15 cellular contexts compared by ENCODE assay signal in genomic region chr2:190860985-190861721, GRCh38. TPM values are rescaled to one million over a fixed set of nuclear protein-coding genes. Genes with fewer than 3 reads are reported as not detected.
DNase-seq lines count a peak whose midpoint lies in the region; ATAC-seq and TF ChIP-seq lines count a peak whose summit lies in the region.
"Had no signal": no experiment of that assay in that cellular context is flagged by ENCODE, and none has a peak within 500 bp of the region (broad histone marks: within the 10 kb centered on the region; RNA-seq: fewer than 3 reads in every experiment).

No MANE protein-coding gene starts in this region.

- no peak for ATAC-seq in activated naive CD4-positive, alpha-beta T cell treated with anti-CD3 and anti-CD28 coated beads, Interleukin-2, amount 50 U/mL, for 72 hours
- ATAC-seq in HG02759 (IDR thresholded peaks at IDR 0.05; ENCODE audit: unreplicated experiment), result no peak
- ATAC-seq: activated CD8-positive, alpha-beta memory T cell treated with anti-CD3 and anti-CD28 coated beads, Interleukin-2, amount 10 ng/mL, durations not matched to agents 7 days and 5 days had no signal

- peak overlapping the region; percentile 76 to 85 for H3K27ac ChIP-seq in ascending aorta
- H3K27ac ChIP-seq: transverse colon had no signal

- H3K9me3 Mint-ChIP-seq in activated naive CD4-positive, alpha-beta T cell treated with anti-CD3 and anti-CD28 coated beads, Interleukin-2, amount 50 U/mL, for 72 hours, result peaks cover 5 to 25% of the 10 kb centered on the region in 2 donors

- no peak for DNase-seq in activated naive CD4-positive, alpha-beta T cell treated with anti-CD3 and anti-CD28 coated beads, Interleukin-2, amount 50 U/mL, for 72 hours (ENCODE audit: low spot score in 2 of 2)
- no peak for DNase-seq in activated naive CD4-positive, alpha-beta T cell treated with anti-CD3 and anti-CD28 coated beads, Interleukin-2, amount 50 U/mL, for 16 hours
- DNase-seq in ascending aorta (ENCODE audit: low spot score in 2 of 2), result no peak
- DNase-seq in iPS-NIHi11 (ENCODE audit: low spot score), result peak; percentile 57
- no peak for DNase-seq in germinal center (ENCODE audit: low spot score)
- DNase-seq in MV-4-11 (lab: John Stamatoyannopoulos, UW), result no peak
- DNase-seq in GDM1 (lab: John Stamatoyannopoulos, UW), result no peak
- DNase-seq: activated CD8-positive, alpha-beta memory T cell treated with anti-CD3 and anti-CD28 coated beads, Interleukin-2, amount 10 ng/mL, durations not matched to agents 7 days and 5 days; erythroblast; lower lobe of right lung; NCI-H1105; NK-92 treated with Interleukin-12 subunit alpha and Interleukin-12 subunit beta, amount 100 ng/mL, for 24 hours; posterior cingulate gyrus; transverse colon had no signal

- no peak for TF ChIP-seq CTCF in ascending aorta (IDR thresholded peaks at IDR 0.05)

- no peaks in the 10 kb centered on the region for H3K9me3 ChIP-seq in ascending aorta
- H3K9me3 ChIP-seq: lower lobe of right lung, transverse colon had no signal

- H3K4me3 ChIP-seq in ascending aorta, result peak overlapping the region in 1 of 2 donors; percentile 7
- H3K4me3 ChIP-seq: lower lobe of right lung, transverse colon had no signal

- intact Hi-C loops in ascending aorta (cut with DNase I), result no loop called here

- H3K36me3 Mint-ChIP-seq in activated naive CD4-positive, alpha-beta T cell treated with anti-CD3 and anti-CD28 coated beads, Interleukin-2, amount 50 U/mL, for 72 hours, result peaks cover 10 to 29% of the 10 kb centered on the region in 2 donors

- H3K27ac Mint-ChIP-seq in activated naive CD4-positive, alpha-beta T cell treated with anti-CD3 and anti-CD28 coated beads, Interleukin-2, amount 50 U/mL, for 72 hours, result peak overlapping the region; percentile 5 to 34
- H3K27ac Mint-ChIP-seq: activated CD8-positive, alpha-beta memory T cell treated with anti-CD3 and anti-CD28 coated beads, Interleukin-2, amount 10 ng/mL, durations not matched to agents 7 days and 5 days had no signal

- H3K27me3 ChIP-seq in ascending aorta, result no peaks in the 10 kb centered on the region
- H3K27me3 ChIP-seq: transverse colon had no signal

- H3K36me3 ChIP-seq in ascending aorta, result no peaks in the 10 kb centered on the region
- H3K36me3 ChIP-seq: lower lobe of right lung, transverse colon had no signal

- H3K4me1 ChIP-seq in ascending aorta, result peaks cover 2 to 72% of the 10 kb centered on the region in 2 donors

RNA-seq across cellular contexts. Expression of gene GLS, which starts 19.5 kb away (rescaled TPM):
- 100 to 1,000 TPM; 282 to 501 TPM for total RNA-seq in activated naive CD4-positive, alpha-beta T cell treated with anti-CD3 and anti-CD28 coated beads, Interleukin-2, amount 50 U/mL, for 72 hours
- total RNA-seq in ascending aorta, result 132 TPM
